ENCODE assay signal across 8 cellular contexts in genomic region chr16:58128721-58129096, GRCh38. TPM values are rescaled to one million over a fixed set of nuclear protein-coding genes. Genes with fewer than 3 reads are reported as not detected.
A peak's percentile ranks its signal among the peaks of the same experiment; 100 is the strongest.
DNase-seq lines count a peak whose midpoint lies in the region; ATAC-seq, FAIRE-seq and TF ChIP-seq lines count a peak whose summit lies in the region.

No MANE protein-coding gene starts in this region.

- H3K27ac ChIP-seq in CD8-positive, alpha-beta T cell (ENCODE audit: low read depth, low read length) = peak overlapping the region; percentile 91
- peak overlapping the region; percentile 91 for H3K27ac ChIP-seq in HepG2 (ENCODE audit: extremely low read length, insufficient read depth, low read length)
- H3K27ac ChIP-seq in thymus (ENCODE audit: low read depth) = peak overlapping the region; percentile 94

- peaks cover 49% of the 10 kb centered on the region for H3K79me2 ChIP-seq in HepG2 (ENCODE audit: insufficient read depth, low read length)

- peak overlapping the region; percentile 99 for H3K4me3 Mint-ChIP-seq in CD8-positive, alpha-beta T cell
- H3K4me3 Mint-ChIP-seq in MCF 10A (ENCODE audit: unreplicated experiment) = peak overlapping the region; percentile 92

- H3K36me3 ChIP-seq in CD8-positive, alpha-beta T cell (ENCODE audit: insufficient read depth, low read length) = no peaks in the 10 kb centered on the region
- H3K36me3 ChIP-seq in HepG2 (replicated peaks in 1 of 2; ENCODE audit: control insufficient read depth in 1 of 2, insufficient read depth in 2 of 2, low read length in 2 of 2) (0 out of 5 replicates have a peak, but pooled peaks cover 0 to 2% of the 10 kb centered on the region in 2 experiments), thymus (ENCODE audit: control insufficient read depth, insufficient read depth) (no peaks in the 10 kb centered on the region)

- CTCF ChIA-PET in CD8-positive, alpha-beta T cell (lab: Charles Lee) = interaction anchor here (0.9 to 2.0 kb wide), 7 partner anchors 9 to 105 kb away, joined by 3 to 6 read pairs (median 3); no protein-coding TSS in a partner anchor
- CTCF ChIA-PET in MCF 10A (lab: Yijun Ruan, JAX) = interaction anchor here (0.5 to 5.7 kb wide), 8 partner anchors 12 to 664 kb away, joined by 3 to 52 read pairs (median 4); no protein-coding TSS in a partner anchor
- CTCF ChIA-PET in HepG2 (lab: Yijun Ruan, JAX; ENCODE audit: low intra/inter-chr PET ratio, low total read pairs) = no interaction called here

- H3K27me3 Mint-ChIP-seq in CD8-positive, alpha-beta T cell (ENCODE audit: low read depth) = no peaks in the 10 kb centered on the region
- H3K27me3 Mint-ChIP-seq in MCF 10A (ENCODE audit: insufficient read depth, unreplicated experiment) = no peaks in the 10 kb centered on the region

- DNase-seq in CD8-positive, alpha-beta T cell = peak in 1 of 7 experiments; percentile 26
- DNase-seq in NAMALWA (ENCODE audit: low spot score) (peak; percentile 61), MCF 10A (ENCODE audit: unreplicated experiment) (no peak), HepG2 (ENCODE audit: low spot score) (no peak), globus pallidus (ENCODE audit: low spot score) (no peak)
- DNase-seq in activated CD4-positive, CD25-positive, alpha-beta regulatory T cell treated with anti-CD3 and anti-CD28 coated beads, Interleukin-2, amount 50 U/mL, for 72 hours = no peak

- H3K4me1 Mint-ChIP-seq in CD8-positive, alpha-beta T cell (ENCODE audit: low read depth) = peaks cover 50% of the 10 kb centered on the region
- H3K4me1 Mint-ChIP-seq in MCF 10A (ENCODE audit: insufficient read depth, unreplicated experiment) = peaks cover 26% of the 10 kb centered on the region

- peaks cover 4% of the 10 kb centered on the region for H3K9me3 Mint-ChIP-seq in CD8-positive, alpha-beta T cell
- H3K9me3 Mint-ChIP-seq in MCF 10A (ENCODE audit: unreplicated experiment) = no peaks in the 10 kb centered on the region

- POLR2A ChIA-PET in CD8-positive, alpha-beta T cell (lab: Charles Lee) = interaction anchor here (0.6 to 1.5 kb wide), 11 partner anchors 8 to 591 kb away, joined by 3 to 7 read pairs (median 3); partner anchors contain the start of gene KATNB1
- POLR2A ChIA-PET in MCF 10A (lab: Yijun Ruan, JAX) (interaction anchor here (0.6 to 6.8 kb wide), 28 partner anchors 8 to 500 kb away, joined by 3 to 68 read pairs (median 4); partner anchors contain the start of genes CSNK2A2 and MMP15), HepG2 (lab: Yijun Ruan, JAX) (interaction anchor here (0.6 to 6.2 kb wide), 23 partner anchors 9 to 1199 kb away, joined by 3 to 101 read pairs (median 3); partner anchors contain the start of genes CIAPIN1, COQ9, KATNB1 and MMP15)

- H3K9me3 ChIP-seq in CD8-positive, alpha-beta T cell (ENCODE audit: low read length) = no peaks in the 10 kb centered on the region
- H3K9me3 ChIP-seq in HepG2 (ENCODE audit: low read length) (no peaks in the 10 kb centered on the region), thymus (ENCODE audit: control insufficient read depth) (no peaks in the 10 kb centered on the region)

- H3K9ac ChIP-seq in HepG2 (ENCODE audit: insufficient read depth, low read depth, low read length) = peak overlapping the region; percentile 88

- no peaks in the 10 kb centered on the region for H3K27me3 ChIP-seq in CD8-positive, alpha-beta T cell (ENCODE audit: insufficient read depth, low read length)
- H3K27me3 ChIP-seq in HepG2 (ENCODE audit: control insufficient read depth in 1 of 2, insufficient read depth in 2 of 2, low read length in 2 of 2) (no peaks in the 10 kb centered on the region), thymus (ENCODE audit: control insufficient read depth, insufficient read depth) (no peaks in the 10 kb centered on the region)

- in situ Hi-C loops in HepG2 (cut with HindIII; ENCODE audit: extremely low pct_ligation_motif_present, low pct_unique_long_range_greater_than_20kb) = loop anchor here (5.0 kb wide), 1 partner anchor 106 kb away; no protein-coding TSS in a partner anchor

- WGBS in HepG2 (ENCODE audit: low lambda C conversion rate) = 1% methylated on average over 12 of the region's 25 CpGs
- WGBS in thymus = 2% methylated on average over 25 of the region's 25 CpGs

- intact Hi-C loops in CD8-positive, alpha-beta T cell (cut with DNase I, micrococcal nuclease) = loop anchor here (1.0 to 10.0 kb wide), 14 partner anchors 70 to 1674 kb away; partner anchors contain the start of genes CSNK2A2 (in 2 of the 2), KATNB1 (in 2 of the 2), USB1 (in 2 of the 2) and CIAPIN1 (in 1 of the 2)
- intact Hi-C loops in MCF 10A (cut with micrococcal nuclease) = loop anchor here (5.0 to 10.0 kb wide), 2 partner anchors 231 to 526 kb away; no protein-coding TSS in a partner anchor
- intact Hi-C loops in HepG2 (cut with micrococcal nuclease; ENCODE audit: unreplicated experiment) = loop anchor here (1.0 to 2.0 kb wide), 2 partner anchors 103 to 234 kb away; partner anchors contain the start of gene MMP15

- ATAC-seq in CD8-positive, alpha-beta T cell = peak; percentile 2
- ATAC-seq in GM21423 (IDR thresholded peaks at IDR 0.05; ENCODE audit: unreplicated experiment) (peak; percentile 9), HepG2 (peak; percentile 12)

- H2AFZ ChIP-seq in HepG2 (ENCODE audit: low read length) = no peak overlapping the region

- FAIRE-seq in HepG2 (lab: Jason Lieb, UNC) = no peak

- H3K4me2 ChIP-seq in HepG2 (ENCODE audit: low read depth, low read length) = peak overlapping the region; percentile 93

- H3K4me1 ChIP-seq in CD8-positive, alpha-beta T cell (ENCODE audit: insufficient read depth, low read length) = peaks cover 36% of the 10 kb centered on the region
- H3K4me1 ChIP-seq in HepG2 (ENCODE audit: insufficient read depth, low read length) (peaks cover 50% of the 10 kb centered on the region), thymus (ENCODE audit: control insufficient read depth, insufficient read depth, low read length) (peaks cover 12% of the 10 kb centered on the region)

- no peak for TF ChIP-seq CTCF in CD8-positive, alpha-beta T cell (IDR thresholded peaks at IDR 0.05)
- TF ChIP-seq CTCF in MCF 10A (IDR thresholded peaks at IDR 0.05; ENCODE audit: unreplicated experiment) (no peak), HepG2 (CRISPR knock-in tag; IDR thresholded peaks at IDR 0.05) (no peak)

- BruUV-seq in MCF 10A (replicated peaks; lab: Mats Ljungman, UMichigan) (no TSS peak), HepG2 (replicated peaks; lab: Mats Ljungman, UMichigan) (no TSS peak)

- TF ChIP-seq RAD21 in HepG2 (CRISPR knock-in tag; IDR thresholded peaks at IDR 0.05) = no peak

- TF ChIP-seq EP300 in HepG2 (IDR thresholded peaks at IDR 0.05; ENCODE audit: low read depth in 2 of 2, low read length in 2 of 2) = no peak
- no peak for TF ChIP-seq EP300 in HepG2 (CRISPR knock-in tag; IDR thresholded peaks at IDR 0.05; ENCODE audit: borderline replicate concordance)

- peak overlapping the region; percentile 98 for H3K27ac Mint-ChIP-seq in CD8-positive, alpha-beta T cell
- H3K27ac Mint-ChIP-seq in MCF 10A (ENCODE audit: low read depth, unreplicated experiment) = peak overlapping the region; percentile 94

- no peak for TF ChIP-seq POLR2A in HepG2 (IDR thresholded peaks at IDR 0.05; ENCODE audit: insufficient read depth in 1 of 2, low read depth in 2 of 2, low read length in 2 of 2)

- H4K20me1 ChIP-seq in HepG2 (ENCODE audit: insufficient read depth, low read length) = peaks cover 44% of the 10 kb centered on the region

- peaks cover 16% of the 10 kb centered on the region for H3K36me3 Mint-ChIP-seq in CD8-positive, alpha-beta T cell
- H3K36me3 Mint-ChIP-seq in MCF 10A (ENCODE audit: insufficient read depth, unreplicated experiment) = no peaks in the 10 kb centered on the region

- H3K4me3 ChIP-seq in CD8-positive, alpha-beta T cell (ENCODE audit: low read depth, low read length) = peak overlapping the region; percentile 95
- H3K4me3 ChIP-seq in HepG2 (replicated peaks in 1 of 3; ENCODE audit: insufficient read depth in 1 of 3, low read depth in 2 of 3, low read length in 3 of 3) (peak overlapping the region; percentile 67 to 95 (median 92)), thymus (ENCODE audit: low read length) (peak overlapping the region; percentile 92)

TF ChIP-seq in HepG2, 621 proteins besides CTCF, POLR2A, EP300 and RAD21 (continues in another document):
- TF ChIP-seq ZNF652 (CRISPR knock-in tag; IDR thresholded peaks at IDR 0.05; ENCODE audit: borderline replicate concordance, low read depth) (no peak), NPAS2 (CRISPR knock-in tag; IDR thresholded peaks at IDR 0.05; ENCODE audit: borderline replicate concordance) (no peak), ZMYM4 (CRISPR knock-in tag; IDR thresholded peaks at IDR 0.05) (no peak), ZNF235 (CRISPR knock-in tag; IDR thresholded peaks at IDR 0.05; ENCODE audit: borderline replicate concordance) (no peak)

RNA-seq across cellular contexts. Expression of gene CFAP20, which starts 0.5 kb away (rescaled TPM):
- total RNA-seq in CD8-positive, alpha-beta T cell = 100 to 1,000 TPM; 102 to 104 TPM
- 35.6 and 36.9 TPM in 2 replicates for total RNA-seq in MCF 10A (2022)
- 87.4 and 103 TPM in 2 replicates for total RNA-seq in HepG2 (2016; rRNA removed; fragmentation: Illumina TruSeq; extraction: Trizol)
- total RNA-seq in HepG2 (2016; cell fraction: cytosol; rRNA removed; fragmentation: Illumina TruSeq; extraction: Trizol; ENCODE audit: low read depth) = 20.4 and 23.7 TPM in 2 replicates
- 90.5 and 106 TPM in 2 replicates for total RNA-seq in HepG2 (2016; cell fraction: insoluble cytoplasmic fraction; rRNA removed; fragmentation: Illumina TruSeq; extraction: Trizol)
- 20.9 and 22.6 TPM in 2 replicates for total RNA-seq in HepG2 (2016; cell fraction: membrane; rRNA removed; fragmentation: Illumina TruSeq; extraction: Trizol)
- 54.6 and 63.8 TPM in 2 replicates for total RNA-seq in HepG2 (2016; cell fraction: nucleus; rRNA removed; fragmentation: Illumina TruSeq; extraction: Trizol)
- polyA plus RNA-seq in HepG2 (2011; rRNA removed) = 62.3 and 73.1 TPM in 2 replicates
- 55.6 and 61.8 TPM in 2 replicates for polyA plus RNA-seq in HepG2 (2011; cell fraction: cytosol; rRNA removed)
- polyA plus RNA-seq in HepG2 (2011; cell fraction: nucleus; rRNA removed) = 43.8 and 64.6 TPM in 2 replicates
- polyA plus RNA-seq in HepG2 (2012) = 38.8 and 48.5 TPM in 2 replicates
- polyA plus RNA-seq in HepG2 (2016; cell fraction: cytosol; fragmentation: Illumina TruSeq; extraction: Trizol; ENCODE audit: low read depth) = 8.6 and 8.9 TPM in 2 replicates
- polyA plus RNA-seq in HepG2 (2016; cell fraction: insoluble cytoplasmic fraction; fragmentation: Illumina TruSeq; extraction: Trizol; ENCODE audit: low read depth) = 99.6 and 104 TPM in 2 replicates
- 10.4 and 12.5 TPM in 2 replicates for polyA plus RNA-seq in HepG2 (2016; cell fraction: membrane; fragmentation: Illumina TruSeq; extraction: Trizol; ENCODE audit: low read depth)
- polyA plus RNA-seq in HepG2 (2016; cell fraction: nucleus; fragmentation: Illumina TruSeq; extraction: Trizol; ENCODE audit: insufficient read depth, low read depth) = 91.7 and 107 TPM in 2 replicates
- 62.6 and 62.7 TPM in 2 replicates for polyA minus RNA-seq in HepG2 (2011; rRNA and poly(A)+ RNA removed; ENCODE audit: low replicate concordance)
- polyA minus RNA-seq in HepG2 (2011; cell fraction: cytosol; rRNA and poly(A)+ RNA removed) = 32.8 and 51.6 TPM in 2 replicates
- polyA minus RNA-seq in HepG2 (2011; cell fraction: nucleus; rRNA and poly(A)+ RNA removed) = 30.4 and 37.3 TPM in 2 replicates
- 28.5 TPM for polyA plus RNA-seq in thymus
